Comparison of ENCODE assay signal across 17 cellular contexts in the genomic region with DNA sequence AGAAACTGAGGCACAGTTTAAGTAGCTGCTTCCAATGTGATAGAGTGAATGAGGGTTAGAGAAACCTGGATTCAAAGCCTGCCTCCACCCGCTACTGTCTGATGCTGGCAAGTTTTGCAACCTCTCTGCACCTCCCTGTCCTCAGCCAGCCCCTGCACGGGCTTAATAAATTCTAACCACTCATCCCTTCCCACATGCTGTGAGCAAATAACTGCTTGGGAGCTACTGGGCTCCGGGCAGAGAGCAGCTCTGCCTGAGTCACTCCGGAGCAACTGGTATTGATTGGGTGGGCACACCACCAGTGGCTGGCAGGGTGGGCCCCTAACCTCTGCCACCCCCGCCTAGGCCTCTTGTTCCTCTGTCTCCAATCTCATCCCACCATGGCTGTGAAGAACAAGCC.
DNase-seq lines count a peak whose midpoint lies in the region; ATAC-seq lines count a peak whose summit lies in the region.
"Had no signal": no experiment of that assay in that cellular context is flagged by ENCODE, and none has a peak within 500 bp of the region (broad histone marks: within the 10 kb centered on the region; RNA-seq: fewer than 3 reads in every experiment).

No MANE protein-coding gene starts in this region.

- DNase-seq in DMS 273 (lab: John Stamatoyannopoulos, UW; ENCODE audit: unreplicated experiment) (peak; percentile 18), DMS 273 treated with DMSO at 0.1 percent for 48 hours (lab: John Stamatoyannopoulos, UW) (no peak), NCI-H1417 (lab: John Stamatoyannopoulos, UW) (peak in 2 of 3 experiments; percentile 78 to 90), amniotic epithelial cell (ENCODE audit: low read depth) (peak; percentile 26), myocyte (ENCODE audit: low read depth) (peak; percentile 40)
- no peak for DNase-seq in activated CD8-positive, alpha-beta memory T cell treated with anti-CD3 and anti-CD28 coated beads for 24 hours
- DNase-seq in activated naive CD4-positive, alpha-beta T cell treated with Interleukin-2 at 50 U/mL for 16 hours, result no peak
- DNase-seq: activated CD4-positive, alpha-beta T cell treated with anti-CD3 and anti-CD28 coated beads for 36 hours; DMS79 treated with DMSO at 0.1 percent for 48 hours; kidney glomerular epithelial cell; mesendoderm; NCI-H1436 treated with DMSO at 0.1 percent for 48 hours; nephron progenitor cell; small intestine; stimulated activated CD4-positive, alpha-beta T cell treated with anti-CD3 and anti-CD28 coated beads, Interleukin-4, amount 100 ng/mL, for 24 hours had no signal

- ATAC-seq in GM21360 (IDR thresholded peaks at IDR 0.05; ENCODE audit: unreplicated experiment), result no peak
- ATAC-seq: activated CD4-positive, alpha-beta T cell treated with anti-CD3 and anti-CD28 coated beads for 36 hours; gastroesophageal sphincter had no signal

Comparison
In these comparisons a context has a peak if more than half of its experiments do, and no peak if none do; other contexts are left out.
1. DNase-seq: peak in DMS 273 (single experiment), NCI-H1417 (2 of 3), amniotic epithelial cell (single experiment) and myocyte (single experiment); none in DMS 273 treated with DMSO at 0.1 percent for 48 hours (single experiment), activated CD8-positive, alpha-beta memory T cell treated with anti-CD3 and anti-CD28 coated beads for 24 hours (single experiment) and activated naive CD4-positive, alpha-beta T cell treated with Interleukin-2 at 50 U/mL for 16 hours (single experiment).